Comparison of ENCODE assay signal across 23 cellular contexts in genomic region chr1:83760211-83760978, GRCh38.
DNase-seq lines count a peak whose midpoint lies in the region; ATAC-seq lines count a peak whose summit lies in the region.
"Had no signal": no experiment of that assay in that cellular context is flagged by ENCODE, and none has a peak within 500 bp of the region (broad histone marks: within the 10 kb centered on the region; RNA-seq: fewer than 3 reads in every experiment).

No MANE protein-coding gene starts in this region.

- H3K27me3 Mint-ChIP-seq in activated CD4-positive, alpha-beta memory T cell treated with anti-CD3 and anti-CD28 coated beads, Interleukin-2, amount 10 ng/mL, durations not matched to agents 7 days and 5 days, result no peaks in the 10 kb centered on the region

- H3K36me3 Mint-ChIP-seq in activated CD4-positive, alpha-beta memory T cell treated with anti-CD3 and anti-CD28 coated beads, Interleukin-2, amount 10 ng/mL, durations not matched to agents 7 days and 5 days (ENCODE audit: low read depth), result no peaks in the 10 kb centered on the region
- H3K36me3 Mint-ChIP-seq: mesothelial cell of epicardium; natural killer cell treated with Interleukin-12 subunit alpha and Interleukin-12 subunit beta and Interleukin-15 and Interleukin-18, amount 100 ng/mL, for 72 hours had no signal

- no peaks in the 10 kb centered on the region for H3K4me1 Mint-ChIP-seq in activated CD4-positive, alpha-beta memory T cell treated with anti-CD3 and anti-CD28 coated beads, Interleukin-2, amount 10 ng/mL, durations not matched to agents 7 days and 5 days

- ATAC-seq in GM21717 (IDR thresholded peaks at IDR 0.05; ENCODE audit: unreplicated experiment) (peak; percentile 21), GM18502 (IDR thresholded peaks at IDR 0.05; ENCODE audit: poor library complexity, unreplicated experiment) (no peak)
- ATAC-seq: gastrocnemius medialis; left ventricle myocardium superior; natural killer cell treated with Interleukin-12 subunit alpha and Interleukin-12 subunit beta and Interleukin-15 and Interleukin-18, amount 100 ng/mL, for 72 hours; sciatic nerve had no signal

- no peak overlapping the region for H3K4me3 Mint-ChIP-seq in activated CD4-positive, alpha-beta memory T cell treated with anti-CD3 and anti-CD28 coated beads, Interleukin-2, amount 10 ng/mL, durations not matched to agents 7 days and 5 days
- H3K4me3 Mint-ChIP-seq: mesothelial cell of epicardium; natural killer cell treated with Interleukin-12 subunit alpha and Interleukin-12 subunit beta and Interleukin-15 and Interleukin-18, amount 100 ng/mL, for 72 hours; stimulated activated naive CD8-positive, alpha-beta T cell treated with anti-CD3 and anti-CD28 coated beads, Interleukin-15, amount 100 ng/mL, for 72 hours had no signal

- POLR2A ChIA-PET in activated CD4-positive, alpha-beta memory T cell treated with anti-CD3 and anti-CD28 coated beads, Interleukin-2, amount 10 ng/mL, durations not matched to agents 7 days and 5 days (lab: Charles Lee), result no interaction called here

- CTCF ChIA-PET in activated CD4-positive, alpha-beta memory T cell treated with anti-CD3 and anti-CD28 coated beads, Interleukin-2, amount 10 ng/mL, durations not matched to agents 7 days and 5 days (lab: Charles Lee), result no interaction called here

- no peak overlapping the region for H3K27ac Mint-ChIP-seq in activated CD4-positive, alpha-beta memory T cell treated with anti-CD3 and anti-CD28 coated beads, Interleukin-2, amount 10 ng/mL, durations not matched to agents 7 days and 5 days
- H3K27ac Mint-ChIP-seq: mesothelial cell of epicardium; natural killer cell treated with Interleukin-12 subunit alpha and Interleukin-12 subunit beta and Interleukin-15 and Interleukin-18, amount 100 ng/mL, for 72 hours; stimulated activated naive CD8-positive, alpha-beta T cell treated with anti-CD3 and anti-CD28 coated beads, Interleukin-15, amount 100 ng/mL, for 72 hours had no signal

- peak; percentile 19 for DNase-seq in MV-4-11 (lab: John Stamatoyannopoulos, UW)
- peak; percentile 4 for DNase-seq in cerebellum (ENCODE audit: low spot score)
- peak; percentile 34 for DNase-seq in retina
- no peak for DNase-seq in activated CD4-positive, alpha-beta memory T cell treated with anti-CD3 and anti-CD28 coated beads, Interleukin-2, amount 10 ng/mL, durations not matched to agents 7 days and 5 days
- DNase-seq in NCI-H146 (lab: John Stamatoyannopoulos, UW), result no peak
- DNase-seq in NCI-H2196 treated with DMSO at 0.1 percent for 48 hours (lab: John Stamatoyannopoulos, UW; ENCODE audit: unreplicated experiment), result no peak
- DNase-seq: activated CD4-positive, alpha-beta T cell treated with anti-CD3 and anti-CD28 coated beads for 4 hours; activated naive CD4-positive, alpha-beta T cell; activated T-cell treated with anti-CD3 and anti-CD28 coated beads, Interleukin-2, amount 50 U/mL, for 48 hours; adrenal gland; gastrocnemius medialis; GM23248; hypothalamus; left ventricle myocardium superior; NCI-H187 treated with DMSO at 0.1 percent for 48 hours; NCI-H446; thyroid gland had no signal

- H3K9me3 Mint-ChIP-seq in activated CD4-positive, alpha-beta memory T cell treated with anti-CD3 and anti-CD28 coated beads, Interleukin-2, amount 10 ng/mL, durations not matched to agents 7 days and 5 days, result no peaks in the 10 kb centered on the region
- H3K9me3 Mint-ChIP-seq: mesothelial cell of epicardium; natural killer cell treated with Interleukin-12 subunit alpha and Interleukin-12 subunit beta and Interleukin-15 and Interleukin-18, amount 100 ng/mL, for 72 hours; stimulated activated naive CD8-positive, alpha-beta T cell treated with anti-CD3 and anti-CD28 coated beads, Interleukin-15, amount 100 ng/mL, for 72 hours had no signal

Comparison
In these comparisons a context has a peak if more than half of its experiments do, and no peak if none do; other contexts are left out.
1. DNase-seq: peak in MV-4-11 (single experiment), cerebellum (single experiment) and retina (single experiment); none in activated CD4-positive, alpha-beta memory T cell treated with anti-CD3 and anti-CD28 coated beads, Interleukin-2, amount 10 ng/mL, durations not matched to agents 7 days and 5 days (single experiment), NCI-H146 (single experiment) and NCI-H2196 treated with DMSO at 0.1 percent for 48 hours (single experiment).